Comparison of ENCODE assay signal across 1 cellular context in the genomic region with DNA sequence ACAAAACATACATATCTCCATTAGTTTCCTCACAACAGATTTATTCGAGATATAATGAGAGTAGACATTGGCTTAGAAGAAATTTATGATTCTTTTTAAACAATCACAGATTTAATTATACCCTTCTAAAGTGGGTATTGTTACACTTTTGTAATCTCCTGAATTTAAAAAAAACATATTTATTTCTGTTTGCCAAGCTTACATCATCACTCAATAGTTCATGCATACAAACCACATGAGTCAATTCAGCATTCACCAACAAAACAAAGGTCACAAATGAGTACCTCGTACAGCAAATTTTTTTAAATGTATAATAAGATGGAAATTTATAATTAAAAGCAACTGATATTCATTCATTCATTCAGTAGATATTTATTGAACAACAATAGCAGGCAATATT.
TF ChIP-seq lines count a peak whose summit lies in the region.

No MANE protein-coding gene starts in this region.

TF ChIP-seq in IMR-90, 13 proteins besides CTCF, POLR2A, EP300 and RAD21:
- TF ChIP-seq MXI1 (IDR thresholded peaks at IDR 0.05; ENCODE audit: borderline replicate concordance, low read depth, low read length): no peak
- TF ChIP-seq SMC3 (IDR thresholded peaks at IDR 0.05; ENCODE audit: low read depth, low read length): no peak
- TF ChIP-seq FOS (IDR thresholded peaks at IDR 0.05; ENCODE audit: low read depth, low read length): no peak
- TF ChIP-seq CEBPB (IDR thresholded peaks at IDR 0.05; ENCODE audit: low read depth, low read length): peak; percentile 42; the same call in 1 of the 2 replicates
- TF ChIP-seq BHLHE40 (IDR thresholded peaks at IDR 0.05; ENCODE audit: low read depth, low read length): no peak
- no peak for TF ChIP-seq CHD1 (IDR thresholded peaks at IDR 0.05; ENCODE audit: low read depth, low read length)
